13 cellular contexts compared by ENCODE assay signal in genomic region chr1:228264100-228264816, GRCh38. TPM values are rescaled to one million over a fixed set of nuclear protein-coding genes. Genes with fewer than 3 reads are reported as not detected.
DNase-seq lines count a peak whose midpoint lies in the region; ATAC-seq and TF ChIP-seq lines count a peak whose summit lies in the region.
"Had no signal": no experiment of that assay in that cellular context is flagged by ENCODE, and none has a peak within 500 bp of the region (broad histone marks: within the 10 kb centered on the region; RNA-seq: fewer than 3 reads in every experiment).

No MANE protein-coding gene starts in this region.

- H3K4me1 ChIP-seq in lung (ENCODE audit: control insufficient read depth in 2 of 2, insufficient read depth in 2 of 2, low read length in 2 of 2) (no peaks in the 10 kb centered on the region), sigmoid colon (no peaks in the 10 kb centered on the region)
- H3K4me1 ChIP-seq: BLaER1, Caco-2 had no signal

- peaks cover 4 to 5% of the 10 kb centered on the region in 2 donors for H3K36me3 ChIP-seq in lung (ENCODE audit: control insufficient read depth in 2 of 2, insufficient read depth in 2 of 2, low read length in 2 of 2)
- peaks cover 0 to 15% (median 0%) of the 10 kb centered on the region in 4 donors for H3K36me3 ChIP-seq in sigmoid colon

- WGBS in lung, 2 donors: 94 to 95% methylated on average over 24 of the region's 24 CpGs
- WGBS in sigmoid colon, 2 donors: 95 to 96% methylated on average over 24 of the region's 24 CpGs

- TF ChIP-seq CTCF in lung (IDR thresholded peaks at IDR 0.05; ENCODE audit: control extremely low read depth, extremely low read depth) (no peak), sigmoid colon (IDR thresholded peaks at IDR 0.05) (no peak)

- ATAC-seq in left cardiac atrium (no peak), Right ventricle myocardium superior (ENCODE audit: poor library complexity) (no peak), lung (ENCODE audit: insufficient read depth, low FRiP score) (no peak), GM19351 (IDR thresholded peaks at IDR 0.05; ENCODE audit: unreplicated experiment) (no peak)

- H3K27ac ChIP-seq in lung (ENCODE audit: low read depth in 1 of 2, low read length in 1 of 2): no peak overlapping the region
- H3K27ac ChIP-seq in sigmoid colon: no peak overlapping the region
- H3K27ac ChIP-seq: BLaER1 had no signal

- DNase-seq in left cardiac atrium (peak; percentile 9), Right ventricle myocardium superior (no peak), lung (ENCODE audit: low spot score) (peak; percentile 25), sigmoid colon (peak; percentile 42), SK-N-DZ (ENCODE audit: low spot score) (no peak), NCI-H1436 treated with DMSO at 0.1 percent for 48 hours (lab: John Stamatoyannopoulos, UW) (no peak)
- DNase-seq: 8988T; Caco-2; CD8-positive, alpha-beta memory T cell; DND-41; GDM1 had no signal

- H3K27me3 ChIP-seq in lung (ENCODE audit: control insufficient read depth, insufficient read depth) (no peaks in the 10 kb centered on the region), sigmoid colon (no peaks in the 10 kb centered on the region)
- H3K27me3 ChIP-seq: BLaER1 had no signal

- no peak for TF ChIP-seq POLR2A in sigmoid colon (IDR thresholded peaks at IDR 0.05)

- H3K4me3 ChIP-seq in lung (no peak overlapping the region), sigmoid colon (no peak overlapping the region)
- H3K4me3 ChIP-seq: BLaER1 had no signal

- intact Hi-C loops in left cardiac atrium (cut with DNase I): no loop called here
- intact Hi-C loops in Right ventricle myocardium superior (cut with DNase I): no loop called here
- intact Hi-C loops in sigmoid colon (cut with DNase I): no loop called here

- peaks cover 0 to 6% of the 10 kb centered on the region in 2 donors for H3K9me3 ChIP-seq in lung (ENCODE audit: control insufficient read depth in 2 of 2, insufficient read depth in 1 of 2, low read length in 1 of 2)
- H3K9me3 ChIP-seq in sigmoid colon: no peaks in the 10 kb centered on the region

- TF ChIP-seq EP300 in sigmoid colon (IDR thresholded peaks at IDR 0.05): no peak

RNA-seq across cellular contexts. Expression of gene OBSCN, which starts 56.4 kb away (rescaled TPM):
- total RNA-seq in left cardiac atrium (100 to 1,000 TPM; 194 to 201 TPM), Right ventricle myocardium superior (316 TPM), lung (10 to 100 TPM; 24.6 to 47.3 TPM), sigmoid colon (10 to 100 TPM; 12.1 to 21.0 (median 16.3) TPM)
- polyA plus RNA-seq in lung (10 to 100 TPM in 1 of 2 donors, 1 to 10 TPM in 1; 5.1 to 26.1 TPM), sigmoid colon (10 to 100 TPM in 1 of 3 donors, 1 to 10 TPM in 1, under 1 TPM in 1; 0.92 to 13.1 (median 2.4) TPM)
- 6.6 and 8.7 TPM in 2 replicates for polyA plus RNA-seq in SK-N-DZ (2014; cell fraction: cytosol; rRNA removed)
- 28.2 and 34.2 TPM in 2 replicates for polyA plus RNA-seq in SK-N-DZ (2014; cell fraction: nucleus; rRNA removed)

Comparison
In these comparisons a context has a peak if more than half of its experiments do, and no peak if none do; other contexts are left out.
1. DNase-seq: peak in left cardiac atrium (single experiment), lung (single experiment) and sigmoid colon (single experiment); none in Right ventricle myocardium superior (single experiment), SK-N-DZ (single experiment) and NCI-H1436 treated with DMSO at 0.1 percent for 48 hours (single experiment).